Comparison of ENCODE assay signal across 11 cellular contexts in genomic region chr2:224892574-224893204, GRCh38.
DNase-seq lines count a peak whose midpoint lies in the region; ATAC-seq and TF ChIP-seq lines count a peak whose summit lies in the region.
"Had no signal": no experiment of that assay in that cellular context is flagged by ENCODE, and none has a peak within 500 bp of the region (broad histone marks: within the 10 kb centered on the region; RNA-seq: fewer than 3 reads in every experiment).

No MANE protein-coding gene starts in this region.

- no peaks in the 10 kb centered on the region for H3K27me3 Mint-ChIP-seq in MCF 10A (ENCODE audit: insufficient read depth, unreplicated experiment)
- H3K27me3 Mint-ChIP-seq in immature natural killer cell (ENCODE audit: low read depth in 3 of 3): peaks cover 0 to 3% (median 0%) of the 10 kb centered on the region in 3 donors

- no peak overlapping the region for H3K27ac Mint-ChIP-seq in MCF 10A (ENCODE audit: low read depth, unreplicated experiment)
- peak overlapping the region in 5 of 6 donors; percentile 73 to 89 (median 79) for H3K27ac Mint-ChIP-seq in immature natural killer cell

- no peaks in the 10 kb centered on the region for H3K36me3 Mint-ChIP-seq in MCF 10A (ENCODE audit: insufficient read depth, unreplicated experiment)
- H3K36me3 Mint-ChIP-seq in immature natural killer cell: peaks cover 12 to 28% (median 18%) of the 10 kb centered on the region in 3 donors

- no peaks in the 10 kb centered on the region for H3K9me2 ChIP-seq in SK-N-SH

- TF ChIP-seq CTCF in mammary epithelial cell (conservative IDR thresholded peaks at IDR 0.05 in 1 of 2, IDR thresholded peaks at IDR 0.05 in 1 of 2; ENCODE audit: extremely low read depth in 1 of 2, insufficient read depth in 1 of 2, low read depth in 1 of 2, low read length in 2 of 2): no peak
- no peak for TF ChIP-seq CTCF in MCF 10A (IDR thresholded peaks at IDR 0.05; ENCODE audit: unreplicated experiment)
- no peak for TF ChIP-seq CTCF in upper lobe of right lung (IDR thresholded peaks at IDR 0.05)
- TF ChIP-seq CTCF in GM10248 (IDR thresholded peaks at IDR 0.05; ENCODE audit: control extremely low read depth, extremely low read depth, low read depth, missing control alignments): no peak
- TF ChIP-seq CTCF in SK-N-SH (IDR thresholded peaks at IDR 0.05): no peak

- no peaks in the 10 kb centered on the region for H3K36me3 ChIP-seq in mammary epithelial cell (ENCODE audit: insufficient read depth, low read length)
- no peaks in the 10 kb centered on the region for H3K36me3 ChIP-seq in upper lobe of right lung
- H3K36me3 ChIP-seq in SK-N-SH (replicated peaks in 1 of 2; ENCODE audit: control insufficient read depth in 1 of 2, insufficient read depth in 2 of 2, low read length in 1 of 2): peaks cover 4 to 25% of the 10 kb centered on the region in 2 experiments

- H4K20me1 ChIP-seq in mammary epithelial cell (ENCODE audit: insufficient read depth, low read length) (no peaks in the 10 kb centered on the region), SK-N-SH (ENCODE audit: insufficient read depth) (no peaks in the 10 kb centered on the region)

- H3K9me3 Mint-ChIP-seq in MCF 10A (ENCODE audit: unreplicated experiment) (no peaks in the 10 kb centered on the region), immature natural killer cell (no peaks in the 10 kb centered on the region)

- H3K4me1 Mint-ChIP-seq in MCF 10A (ENCODE audit: insufficient read depth, unreplicated experiment): no peaks in the 10 kb centered on the region
- peaks cover 26 to 69% of the 10 kb centered on the region in 2 donors for H3K4me1 Mint-ChIP-seq in immature natural killer cell

- 48% methylated on average over 6 of the region's 6 CpGs for WGBS in mammary epithelial cell (ENCODE audit: low coverage, missing lambda C conversion rate)
- WGBS in SK-N-SH (ENCODE audit: low lambda C conversion rate): 92% methylated on average over 6 of the region's 6 CpGs

- H3K27ac ChIP-seq in mammary epithelial cell (ENCODE audit: insufficient read depth, low read depth, low read length) (no peak overlapping the region), upper lobe of right lung (no peak overlapping the region), SK-N-SH (ENCODE audit: low read depth in 2 of 2, low read length in 1 of 2) (no peak overlapping the region)
- H3K27ac ChIP-seq: PC-9 had no signal

- no peak for TF ChIP-seq RAD21 in SK-N-SH (IDR thresholded peaks at IDR 0.05; ENCODE audit: low read length)

- POLR2A ChIA-PET in MCF 10A (lab: Yijun Ruan, JAX) (interaction anchor here (0.6 kb wide), 1 partner anchor 1979 kb away, joined by 3 read pairs; no protein-coding TSS in a partner anchor), GM10248 (lab: Yijun Ruan, JAX) (no interaction called here), SK-N-SH (lab: Yijun Ruan, JAX) (no interaction called here)

- H3K4me1 ChIP-seq in mammary epithelial cell (ENCODE audit: insufficient read depth, low read length) (peaks cover 12% of the 10 kb centered on the region), upper lobe of right lung (no peaks in the 10 kb centered on the region), SK-N-SH (ENCODE audit: control insufficient read depth in 1 of 2, insufficient read depth in 2 of 2, low read depth in 1 of 2, low read length in 1 of 2) (no peaks in the 10 kb centered on the region)

- H3K4me3 ChIP-seq in mammary epithelial cell (replicated peaks in 1 of 3; ENCODE audit: insufficient read depth in 1 of 3, low read depth in 2 of 3, low read length in 3 of 3) (no peak overlapping the region), upper lobe of right lung (no peak overlapping the region), SK-N-SH (ENCODE audit: low read depth in 2 of 2, low read length in 1 of 2) (no peak overlapping the region)
- H3K4me3 ChIP-seq: PC-9 had no signal

- intact Hi-C loops in mammary epithelial cell (cut with micrococcal nuclease) (no loop called here), MCF 10A (cut with micrococcal nuclease) (no loop called here), upper lobe of right lung (cut with DNase I) (no loop called here)

- dilution Hi-C loops in mammary epithelial cell (cut with HindIII; ENCODE audit: low sequenced_read_pairs): loop anchor here (5.0 kb wide), 1 partner anchor 90 kb away; no protein-coding TSS in a partner anchor

- H3F3A ChIP-seq in SK-N-SH (replicated peaks; ENCODE audit: insufficient read depth): peaks cover 2% of the 10 kb centered on the region

- H3K27me3 ChIP-seq in mammary epithelial cell (ENCODE audit: insufficient read depth, low read length) (no peaks in the 10 kb centered on the region), upper lobe of right lung (no peaks in the 10 kb centered on the region), SK-N-SH (ENCODE audit: insufficient read depth) (no peaks in the 10 kb centered on the region)

- H3K4me3 Mint-ChIP-seq in MCF 10A (ENCODE audit: unreplicated experiment) (no peak overlapping the region), immature natural killer cell (no peak overlapping the region)

- BruUV-seq in mammary epithelial cell (replicated peaks; lab: Mats Ljungman, UMichigan) (no TSS peak), MCF 10A (replicated peaks; lab: Mats Ljungman, UMichigan) (no TSS peak)

- H2AFZ ChIP-seq in mammary epithelial cell (ENCODE audit: low read depth, low read length): peak overlapping the region; percentile 4
- H2AFZ ChIP-seq in SK-N-SH (ENCODE audit: low read depth): no peak overlapping the region
- H2AFZ ChIP-seq: PC-9 had no signal

- H3K9me3 ChIP-seq in mammary epithelial cell (replicated peaks; ENCODE audit: insufficient read depth, low read length) (no peaks in the 10 kb centered on the region), upper lobe of right lung (no peaks in the 10 kb centered on the region), SK-N-SH (no peaks in the 10 kb centered on the region)

- H3K9ac ChIP-seq in mammary epithelial cell (ENCODE audit: insufficient read depth, low read length) (no peak overlapping the region), SK-N-SH (no peak overlapping the region)

- in situ Hi-C loops in mammary epithelial cell (cut with MboI; ENCODE audit: low sequenced_read_pairs in 2 of 2): no loop called here

- H3K4me2 ChIP-seq in mammary epithelial cell (ENCODE audit: insufficient read depth, low read depth, low read length) (no peak overlapping the region), SK-N-SH (no peak overlapping the region)
- H3K4me2 ChIP-seq: PC-9 had no signal

- no peak for TF ChIP-seq EP300 in SK-N-SH (IDR thresholded peaks at IDR 0.05; ENCODE audit: borderline replicate concordance in 1 of 2, low read depth in 1 of 2, low read length in 1 of 2)

- ATAC-seq in upper lobe of right lung: peak; percentile 87
- ATAC-seq in HG02870 (IDR thresholded peaks at IDR 0.05; ENCODE audit: unreplicated experiment): no peak

- DNase-seq in mammary epithelial cell (no peak), MCF 10A (ENCODE audit: unreplicated experiment) (no peak), SKM-1 (lab: John Stamatoyannopoulos, UW; ENCODE audit: unreplicated experiment) (peak; percentile 91), immature natural killer cell (no peak), upper lobe of right lung (no peak), GM10248 (ENCODE audit: extremely low spot score) (no peak), SK-N-SH (no peak)
- DNase-seq: NCI-H1048; PC-9; stimulated activated CD4-positive, alpha-beta T cell treated with anti-CD3 and anti-CD28 coated beads, Interleukin-1b, Interleukin-23, amount 100 ng/mL, for 48 hours had no signal

- H3K79me2 ChIP-seq in mammary epithelial cell (ENCODE audit: insufficient read depth, low read length) (no peaks in the 10 kb centered on the region), SK-N-SH (ENCODE audit: insufficient read depth) (no peaks in the 10 kb centered on the region)

- CTCF ChIA-PET in mammary epithelial cell (lab: Charles Lee; ENCODE audit: low non-redundant PET) (no interaction called here), MCF 10A (lab: Yijun Ruan, JAX) (interaction anchor here (0.6 kb wide), 1 partner anchor 523 kb away, joined by 3 read pairs; no protein-coding TSS in a partner anchor), GM10248 (lab: Yijun Ruan, JAX) (no interaction called here), SK-N-SH (lab: Yijun Ruan, JAX) (no interaction called here)

TF ChIP-seq in SK-N-SH, 30 proteins besides CTCF, POLR2A, EP300 and RAD21:
- TF ChIP-seq GATA2 (CRISPR knock-in tag; IDR thresholded peaks at IDR 0.05) (no peak), CHD2 (IDR thresholded peaks at IDR 0.05; ENCODE audit: low read length, partially characterized antibody) (no peak), IRF3 (IDR thresholded peaks at IDR 0.05; ENCODE audit: low read depth, low read length) (no peak), SIN3A (IDR thresholded peaks at IDR 0.05; ENCODE audit: borderline replicate concordance, low read depth, low read length) (no peak), NFIC (IDR thresholded peaks at IDR 0.05; ENCODE audit: borderline replicate concordance) (no peak), POLR2AphosphoS5 (IDR thresholded peaks at IDR 0.05; ENCODE audit: low read depth, low read length) (no peak), FOXM1 (IDR thresholded peaks at IDR 0.05; ENCODE audit: low read depth) (no peak), PBX3 (IDR thresholded peaks at IDR 0.05) (no peak), RXRA (IDR thresholded peaks at IDR 0.05; ENCODE audit: borderline replicate concordance, low read depth) (no peak), SMC3 (IDR thresholded peaks at IDR 0.05; ENCODE audit: low read depth, low read length) (no peak), FOXJ3 (CRISPR knock-in tag; IDR thresholded peaks at IDR 0.05) (no peak), ELF1 (IDR thresholded peaks at IDR 0.05) (no peak), NRF1 (IDR thresholded peaks at IDR 0.05; ENCODE audit: low read depth, low read length) (no peak)
